Comparison of ENCODE assay signal across 10 cellular contexts in genomic region chr17:82300228-82300627, GRCh38. TPM values are rescaled to one million over a fixed set of nuclear protein-coding genes. Genes with fewer than 3 reads are reported as not detected.
DNase-seq lines count a peak whose midpoint lies in the region; ATAC-seq and TF ChIP-seq lines count a peak whose summit lies in the region.
"Had no signal": no experiment of that assay in that cellular context is flagged by ENCODE, and none has a peak within 500 bp of the region (broad histone marks: within the 10 kb centered on the region; RNA-seq: fewer than 3 reads in every experiment).

No MANE protein-coding gene starts in this region.

- H3K9me3 Mint-ChIP-seq in CD8-positive, alpha-beta T cell: no peaks in the 10 kb centered on the region
- H3K9me3 Mint-ChIP-seq in activated T-helper 17 cell treated with anti-CD3 and anti-CD28 coated beads, Interleukin-2, amount 50 U/mL, for 72 hours: no peaks in the 10 kb centered on the region
- H3K9me3 Mint-ChIP-seq in neural progenitor cell: no peaks in the 10 kb centered on the region

- no peak for TF ChIP-seq CTCF in CD8-positive, alpha-beta T cell (IDR thresholded peaks at IDR 0.05)
- no peak for TF ChIP-seq CTCF in neural progenitor cell (IDR thresholded peaks at IDR 0.05)

- H3K27me3 Mint-ChIP-seq in CD8-positive, alpha-beta T cell (ENCODE audit: low read depth): no peaks in the 10 kb centered on the region
- H3K27me3 Mint-ChIP-seq in activated T-helper 17 cell treated with anti-CD3 and anti-CD28 coated beads, Interleukin-2, amount 50 U/mL, for 72 hours: no peaks in the 10 kb centered on the region
- H3K27me3 Mint-ChIP-seq in neural progenitor cell (ENCODE audit: insufficient read depth, low read depth): peaks cover 6% of the 10 kb centered on the region

- peak overlapping the region; percentile 63; the same call in 1 of the 2 replicates for H3K9ac ChIP-seq in BLaER1
- H3K9ac ChIP-seq in neural progenitor cell: no peak overlapping the region
- H3K9ac ChIP-seq: SK-N-SH had no signal

- no peak overlapping the region for H3K4me3 ChIP-seq in BLaER1
- H3K4me3 ChIP-seq in CD8-positive, alpha-beta T cell (ENCODE audit: low read depth, low read length): no peak overlapping the region
- H3K4me3 ChIP-seq in neural progenitor cell: no peak overlapping the region
- H3K4me3 ChIP-seq: pancreas, upper lobe of left lung had no signal

- no peak for ATAC-seq in CD8-positive, alpha-beta T cell
- ATAC-seq in activated T-helper 17 cell treated with anti-CD3 and anti-CD28 coated beads, Interleukin-2, amount 50 U/mL, for 72 hours (replicated peaks): no peak
- ATAC-seq in GM18519 (IDR thresholded peaks at IDR 0.05; ENCODE audit: low FRiP score, unreplicated experiment): no peak

- POLR2A ChIA-PET in CD8-positive, alpha-beta T cell (lab: Charles Lee): interaction anchor here (0.6 to 7.5 kb wide), 6 partner anchors 15 to 65 kb away, joined by 3 to 80 read pairs (median 6); partner anchors contain the start of genes CD7 and SECTM1

- H3K36me3 Mint-ChIP-seq in CD8-positive, alpha-beta T cell: no peaks in the 10 kb centered on the region
- peaks cover 35% of the 10 kb centered on the region for H3K36me3 Mint-ChIP-seq in activated T-helper 17 cell treated with anti-CD3 and anti-CD28 coated beads, Interleukin-2, amount 50 U/mL, for 72 hours (ENCODE audit: low read depth)
- no peaks in the 10 kb centered on the region for H3K36me3 Mint-ChIP-seq in neural progenitor cell

- peak overlapping the region; percentile 100 for H3K27ac Mint-ChIP-seq in CD8-positive, alpha-beta T cell
- H3K27ac Mint-ChIP-seq in activated T-helper 17 cell treated with anti-CD3 and anti-CD28 coated beads, Interleukin-2, amount 50 U/mL, for 72 hours: peak overlapping the region; percentile 100
- H3K27ac Mint-ChIP-seq in neural progenitor cell: no peak overlapping the region

- CTCF ChIA-PET in CD8-positive, alpha-beta T cell (lab: Charles Lee): interaction anchor here (0.6 to 10.2 kb wide), 18 partner anchors 9 to 192 kb away, joined by 3 to 150 read pairs (median 5); partner anchors contain the start of genes CD7 and CSNK1D

- peaks cover 84% of the 10 kb centered on the region for H3K4me1 Mint-ChIP-seq in CD8-positive, alpha-beta T cell (ENCODE audit: low read depth)
- peaks cover 26% of the 10 kb centered on the region for H3K4me1 Mint-ChIP-seq in activated T-helper 17 cell treated with anti-CD3 and anti-CD28 coated beads, Interleukin-2, amount 50 U/mL, for 72 hours
- H3K4me1 Mint-ChIP-seq in neural progenitor cell: peaks cover 40% of the 10 kb centered on the region

- H3K79me2 ChIP-seq in neural progenitor cell (ENCODE audit: low read depth): no peaks in the 10 kb centered on the region

- H3K9me3 ChIP-seq in BLaER1: no peaks in the 10 kb centered on the region
- H3K9me3 ChIP-seq in CD8-positive, alpha-beta T cell (ENCODE audit: low read length): no peaks in the 10 kb centered on the region
- H3K9me3 ChIP-seq in neural progenitor cell (ENCODE audit: low read depth): no peaks in the 10 kb centered on the region
- H3K9me3 ChIP-seq: pancreas, SK-N-SH, upper lobe of left lung had no signal

- H3K4me2 ChIP-seq in BLaER1 (peak overlapping the region; percentile 98), neural progenitor cell (no peak overlapping the region)
- H3K4me2 ChIP-seq: SK-N-SH had no signal

- no peak overlapping the region for H2AFZ ChIP-seq in neural progenitor cell (replicated peaks)

- H3K27ac ChIP-seq in BLaER1 (no peak overlapping the region; the same call in 1 of the 2 replicates), neural progenitor cell (no peak overlapping the region)
- no peak overlapping the region for H3K27ac ChIP-seq in CD8-positive, alpha-beta T cell (ENCODE audit: low read depth, low read length)
- H3K27ac ChIP-seq: pancreas had no signal

- peak overlapping the region; percentile 93 for H3K4me3 Mint-ChIP-seq in CD8-positive, alpha-beta T cell
- peak overlapping the region; percentile 85 for H3K4me3 Mint-ChIP-seq in activated T-helper 17 cell treated with anti-CD3 and anti-CD28 coated beads, Interleukin-2, amount 50 U/mL, for 72 hours
- H3K4me3 Mint-ChIP-seq in neural progenitor cell: peak overlapping the region; percentile 69

- H3K36me3 ChIP-seq in BLaER1: no peaks in the 10 kb centered on the region
- H3K36me3 ChIP-seq in CD8-positive, alpha-beta T cell (ENCODE audit: insufficient read depth, low read length): no peaks in the 10 kb centered on the region
- no peaks in the 10 kb centered on the region for H3K36me3 ChIP-seq in neural progenitor cell
- H3K36me3 ChIP-seq: pancreas, upper lobe of left lung had no signal

- no peaks in the 10 kb centered on the region; the same call in 1 of the 2 replicates for H3K27me3 ChIP-seq in BLaER1
- no peaks in the 10 kb centered on the region for H3K27me3 ChIP-seq in CD8-positive, alpha-beta T cell (ENCODE audit: insufficient read depth, low read length)
- H3K27me3 ChIP-seq in neural progenitor cell: peaks cover 26% of the 10 kb centered on the region
- H3K27me3 ChIP-seq: pancreas, upper lobe of left lung had no signal

- H3K4me1 ChIP-seq in BLaER1 (peaks cover 97% of the 10 kb centered on the region), neural progenitor cell (peaks cover 20% of the 10 kb centered on the region)
- peaks cover 84% of the 10 kb centered on the region for H3K4me1 ChIP-seq in CD8-positive, alpha-beta T cell (ENCODE audit: insufficient read depth, low read length)

- intact Hi-C loops in CD8-positive, alpha-beta T cell (cut with DNase I, micrococcal nuclease): no loop called here

- DNase-seq in CD8-positive, alpha-beta T cell: no peak
- DNase-seq in neural progenitor cell (ENCODE audit: low spot score) (no peak), NCI-H69 (lab: John Stamatoyannopoulos, UW) (no peak), NCI-H2196 (lab: John Stamatoyannopoulos, UW; ENCODE audit: unreplicated experiment) (no peak)

- peaks cover 3% of the 10 kb centered on the region for H3F3A ChIP-seq in neural progenitor cell (ENCODE audit: low read depth)

- H4K20me1 ChIP-seq in BLaER1 (peaks cover 26% of the 10 kb centered on the region; the same call in 1 of the 2 replicates), neural progenitor cell (ENCODE audit: low read depth) (no peaks in the 10 kb centered on the region)

RNA-seq across cellular contexts. Expression of gene CD7, which starts 17.2 kb away (rescaled TPM):
- 100 to 1,000 TPM; 369 to 385 TPM for total RNA-seq in CD8-positive, alpha-beta T cell
- total RNA-seq in activated T-helper 17 cell treated with anti-CD3 and anti-CD28 coated beads, Interleukin-2, amount 50 U/mL, for 72 hours: 100 to 1,000 TPM; 193 to 378 TPM
- 0.62 TPM in 1 of 2 replicates, not detected in the other for total RNA-seq in neural progenitor cell (ENCODE audit: low replicate concordance)

RNA-seq across cellular contexts. Expression of gene CSNK1D, which starts 26.7 kb away (rescaled TPM):
- 100 to 1,000 TPM; 369 to 393 TPM for total RNA-seq in CD8-positive, alpha-beta T cell
- 100 to 1,000 TPM; 140 to 142 TPM for total RNA-seq in activated T-helper 17 cell treated with anti-CD3 and anti-CD28 coated beads, Interleukin-2, amount 50 U/mL, for 72 hours
- 41.5 and 60.7 TPM in 2 replicates for total RNA-seq in neural progenitor cell (ENCODE audit: low replicate concordance)

RNA-seq across cellular contexts. Expression of gene SECTM1, which starts 33.3 kb away (rescaled TPM):
- total RNA-seq in CD8-positive, alpha-beta T cell: under 1 TPM; 0.44 to 0.60 TPM
- 10 to 100 TPM; 16.4 to 22.3 TPM for total RNA-seq in activated T-helper 17 cell treated with anti-CD3 and anti-CD28 coated beads, Interleukin-2, amount 50 U/mL, for 72 hours
- total RNA-seq in neural progenitor cell (ENCODE audit: low replicate concordance): 0.12 TPM in 1 of 2 replicates, not detected in the other

RNA-seq across cellular contexts. Expression of gene TEX19, which starts 58.8 kb away (rescaled TPM):
- total RNA-seq in CD8-positive, alpha-beta T cell: not detected
- under 1 TPM in 1 of 2 donors, not detected in 1; 0.28 TPM for total RNA-seq in activated T-helper 17 cell treated with anti-CD3 and anti-CD28 coated beads, Interleukin-2, amount 50 U/mL, for 72 hours
- 0.19 TPM in 1 of 2 replicates, not detected in the other for total RNA-seq in neural progenitor cell (ENCODE audit: low replicate concordance)
- total RNA-seq: pancreas, upper lobe of left lung had no signal

Comparison
In these comparisons a context has a peak if more than half of its experiments do, and no peak if none do; other contexts are left out.
1. RNA of gene CD7, which starts 17.2 kb away (total RNA-seq): 369 to 385 TPM in CD8-positive, alpha-beta T cell and 193 to 378 TPM in activated T-helper 17 cell treated with anti-CD3 and anti-CD28 coated beads, Interleukin-2, amount 50 U/mL, for 72 hours; 0.62 TPM in neural progenitor cell; every median in the first group is over 100 times any median in the second.
2. RNA of gene SECTM1, which starts 33.3 kb away (total RNA-seq): 16.4 to 22.3 TPM in activated T-helper 17 cell treated with anti-CD3 and anti-CD28 coated beads, Interleukin-2, amount 50 U/mL, for 72 hours; 0.44 to 0.60 TPM in CD8-positive, alpha-beta T cell and 0.12 TPM in neural progenitor cell; every median in the first group is over 10 times any median in the second.
3. Peak in every context shown above with its lines, with median percentiles within 50 percentile points of each other: H3K4me3 Mint-ChIP-seq.